9 cellular contexts compared by ENCODE assay signal in genomic region chr11:12200359-12201015, GRCh38.
A peak's percentile ranks its signal among the peaks of the same experiment; 100 is the strongest.
DNase-seq lines count a peak whose midpoint lies in the region; ATAC-seq and TF ChIP-seq lines count a peak whose summit lies in the region.
"Had no signal": no experiment of that assay in that cellular context is flagged by ENCODE, and none has a peak within 500 bp of the region (broad histone marks: within the 10 kb centered on the region; RNA-seq: fewer than 3 reads in every experiment).

No MANE protein-coding gene starts in this region.

- H3K36me3 Mint-ChIP-seq in activated CD8-positive, alpha-beta T cell treated with anti-CD3 and anti-CD28 coated beads for 36 hours (ENCODE audit: low read depth) = peaks cover 60% of the 10 kb centered on the region
- peaks cover 40% of the 10 kb centered on the region for H3K36me3 Mint-ChIP-seq in activated CD8-positive, alpha-beta T cell treated with anti-CD3 and anti-CD28 coated beads, Interleukin-2, amount 10 ng/mL, durations not matched to agents 7 days and 5 days (ENCODE audit: low read depth)
- peaks cover 77% of the 10 kb centered on the region for H3K36me3 Mint-ChIP-seq in activated CD4-positive, alpha-beta memory T cell treated with anti-CD3 and anti-CD28 coated beads for 36 hours

- peaks cover 2% of the 10 kb centered on the region for H3K9me3 Mint-ChIP-seq in activated CD8-positive, alpha-beta T cell treated with anti-CD3 and anti-CD28 coated beads for 36 hours
- no peaks in the 10 kb centered on the region for H3K9me3 Mint-ChIP-seq in activated CD8-positive, alpha-beta T cell treated with anti-CD3 and anti-CD28 coated beads, Interleukin-2, amount 10 ng/mL, durations not matched to agents 7 days and 5 days (ENCODE audit: insufficient read depth)
- peaks cover 10% of the 10 kb centered on the region for H3K9me3 Mint-ChIP-seq in activated CD4-positive, alpha-beta memory T cell treated with anti-CD3 and anti-CD28 coated beads for 36 hours
- H3K9me3 Mint-ChIP-seq: dendritic cell treated with granulocyte-macrophage colony-stimulating factor and Interleukin-4, amounts not matched to agents 40 ng/mL and 50 ng/mL, for 4 days had no signal

- no peaks in the 10 kb centered on the region for H3K27me3 Mint-ChIP-seq in activated CD8-positive, alpha-beta T cell treated with anti-CD3 and anti-CD28 coated beads for 36 hours
- no peaks in the 10 kb centered on the region for H3K27me3 Mint-ChIP-seq in activated CD8-positive, alpha-beta T cell treated with anti-CD3 and anti-CD28 coated beads, Interleukin-2, amount 10 ng/mL, durations not matched to agents 7 days and 5 days (ENCODE audit: low read depth)
- no peaks in the 10 kb centered on the region for H3K27me3 Mint-ChIP-seq in activated CD4-positive, alpha-beta memory T cell treated with anti-CD3 and anti-CD28 coated beads for 36 hours
- H3K27me3 Mint-ChIP-seq: dendritic cell treated with granulocyte-macrophage colony-stimulating factor and Interleukin-4, amounts not matched to agents 40 ng/mL and 50 ng/mL, for 4 days had no signal

- H3K4me1 ChIP-seq in heart left ventricle (peaks cover 4 to 59% (median 43%) of the 10 kb centered on the region in 12 donors), thyroid gland (peaks cover 16 to 24% of the 10 kb centered on the region in 2 donors)

- WGBS in heart left ventricle, 4 donors = 25 to 36% (median 31%) methylated on average over 12 of the region's 12 CpGs
- 51 to 59% methylated on average over 12 of the region's 12 CpGs for WGBS in thyroid gland, 2 donors

- intact Hi-C loops in activated CD8-positive, alpha-beta T cell treated with anti-CD3 and anti-CD28 coated beads for 36 hours (cut with micrococcal nuclease) = no loop called here
- intact Hi-C loops in activated CD4-positive, alpha-beta memory T cell treated with anti-CD3 and anti-CD28 coated beads for 36 hours (cut with micrococcal nuclease) = no loop called here
- intact Hi-C loops in heart left ventricle (cut with DNase I) (loop anchor here in 1 of 10 donors (2.0 kb wide), 1 partner anchor 90 kb away; the partner anchor contains the start of gene MICAL2), thyroid gland (cut with DNase I) (no loop called here)

- H3K9me3 ChIP-seq in heart left ventricle = no peaks in the 10 kb centered on the region
- no peaks in the 10 kb centered on the region for H3K9me3 ChIP-seq in thyroid gland

- peak overlapping the region; percentile 44 for H3K27ac Mint-ChIP-seq in activated CD8-positive, alpha-beta T cell treated with anti-CD3 and anti-CD28 coated beads for 36 hours
- H3K27ac Mint-ChIP-seq in activated CD8-positive, alpha-beta T cell treated with anti-CD3 and anti-CD28 coated beads, Interleukin-2, amount 10 ng/mL, durations not matched to agents 7 days and 5 days = no peak overlapping the region
- peak overlapping the region; percentile 98 for H3K27ac Mint-ChIP-seq in activated CD4-positive, alpha-beta memory T cell treated with anti-CD3 and anti-CD28 coated beads for 36 hours

- DNase-seq in activated CD8-positive, alpha-beta T cell treated with anti-CD3 and anti-CD28 coated beads for 36 hours = peak; percentile 39
- DNase-seq in activated CD8-positive, alpha-beta T cell treated with anti-CD3 and anti-CD28 coated beads, Interleukin-2, amount 10 ng/mL, durations not matched to agents 7 days and 5 days = no peak
- DNase-seq in activated CD4-positive, alpha-beta memory T cell treated with anti-CD3 and anti-CD28 coated beads for 36 hours = peak; percentile 72
- peak in 4 of 5 donors; percentile 64 to 82 (median 70) for DNase-seq in heart left ventricle
- peak; percentile 21 to 40 for DNase-seq in thyroid gland
- DNase-seq in NK-92 (lab: John Stamatoyannopoulos, UW; ENCODE audit: unreplicated experiment) = no peak
- DNase-seq in NCI-H526 (lab: John Stamatoyannopoulos, UW) = no peak

- POLR2A ChIA-PET in activated CD8-positive, alpha-beta T cell treated with anti-CD3 and anti-CD28 coated beads for 36 hours (lab: Charles Lee) = interaction anchor here (0.8 to 4.0 kb wide), 4 partner anchors 24 to 50 kb away, joined by 3 to 24 read pairs (median 5); no protein-coding TSS in a partner anchor
- POLR2A ChIA-PET in activated CD8-positive, alpha-beta T cell treated with anti-CD3 and anti-CD28 coated beads, Interleukin-2, amount 10 ng/mL, durations not matched to agents 7 days and 5 days (lab: Charles Lee) = interaction anchor here (1.0 to 2.4 kb wide), 5 partner anchors 14 to 1392 kb away, joined by 3 to 11 read pairs (median 4); partner anchors contain the start of gene EIF4G2
- POLR2A ChIA-PET in activated CD4-positive, alpha-beta memory T cell treated with anti-CD3 and anti-CD28 coated beads for 36 hours (lab: Charles Lee) = interaction anchor here (1.1 to 5.0 kb wide), 4 partner anchors 10 to 49 kb away, joined by 4 to 27 read pairs (median 24); no protein-coding TSS in a partner anchor

- H3K4me1 Mint-ChIP-seq in activated CD8-positive, alpha-beta T cell treated with anti-CD3 and anti-CD28 coated beads for 36 hours (ENCODE audit: low read depth) = peaks cover 80% of the 10 kb centered on the region
- H3K4me1 Mint-ChIP-seq in activated CD8-positive, alpha-beta T cell treated with anti-CD3 and anti-CD28 coated beads, Interleukin-2, amount 10 ng/mL, durations not matched to agents 7 days and 5 days (ENCODE audit: low read depth) = peaks cover 56% of the 10 kb centered on the region
- peaks cover 89% of the 10 kb centered on the region for H3K4me1 Mint-ChIP-seq in activated CD4-positive, alpha-beta memory T cell treated with anti-CD3 and anti-CD28 coated beads for 36 hours (ENCODE audit: low read depth)

- CTCF ChIA-PET in activated CD8-positive, alpha-beta T cell treated with anti-CD3 and anti-CD28 coated beads for 36 hours (lab: Charles Lee) = interaction anchor here (0.7 to 3.0 kb wide), 10 partner anchors 11 to 153 kb away, joined by 3 to 10 read pairs (median 5); no protein-coding TSS in a partner anchor
- CTCF ChIA-PET in activated CD8-positive, alpha-beta T cell treated with anti-CD3 and anti-CD28 coated beads, Interleukin-2, amount 10 ng/mL, durations not matched to agents 7 days and 5 days (lab: Charles Lee) = interaction anchor here (1.2 to 7.8 kb wide), 9 partner anchors 11 to 114 kb away, joined by 3 to 51 read pairs (median 5); no protein-coding TSS in a partner anchor
- CTCF ChIA-PET in activated CD4-positive, alpha-beta memory T cell treated with anti-CD3 and anti-CD28 coated beads for 36 hours (lab: Charles Lee) = interaction anchor here (0.7 to 3.3 kb wide), 6 partner anchors 9 to 37 kb away, joined by 3 to 14 read pairs (median 7); no protein-coding TSS in a partner anchor

- no peak for TF ChIP-seq POLR2A in heart left ventricle (IDR thresholded peaks at IDR 0.05)
- TF ChIP-seq POLR2A in thyroid gland (IDR thresholded peaks at IDR 0.05) = no peak

- H3K27ac ChIP-seq in heart left ventricle (peak overlapping the region; percentile 34 to 97 (median 85)), thyroid gland (peak overlapping the region in 2 of 3 donors; percentile 64 to 69)

- H3K27me3 ChIP-seq in heart left ventricle (no peaks in the 10 kb centered on the region), thyroid gland (no peaks in the 10 kb centered on the region)

- no peak overlapping the region for H3K4me3 Mint-ChIP-seq in activated CD8-positive, alpha-beta T cell treated with anti-CD3 and anti-CD28 coated beads for 36 hours
- no peak overlapping the region for H3K4me3 Mint-ChIP-seq in activated CD8-positive, alpha-beta T cell treated with anti-CD3 and anti-CD28 coated beads, Interleukin-2, amount 10 ng/mL, durations not matched to agents 7 days and 5 days
- peak overlapping the region; percentile 26 for H3K4me3 Mint-ChIP-seq in activated CD4-positive, alpha-beta memory T cell treated with anti-CD3 and anti-CD28 coated beads for 36 hours
- H3K4me3 Mint-ChIP-seq: dendritic cell treated with granulocyte-macrophage colony-stimulating factor and Interleukin-4, amounts not matched to agents 40 ng/mL and 50 ng/mL, for 4 days had no signal

- no peak for TF ChIP-seq CTCF in activated CD8-positive, alpha-beta T cell treated with anti-CD3 and anti-CD28 coated beads for 36 hours (IDR thresholded peaks at IDR 0.05)
- TF ChIP-seq CTCF in heart left ventricle (IDR thresholded peaks at IDR 0.05) (no peak), thyroid gland (IDR thresholded peaks at IDR 0.05) (no peak)

- ATAC-seq in activated CD8-positive, alpha-beta T cell treated with anti-CD3 and anti-CD28 coated beads for 36 hours = no peak
- no peak for ATAC-seq in activated CD8-positive, alpha-beta T cell treated with anti-CD3 and anti-CD28 coated beads, Interleukin-2, amount 10 ng/mL, durations not matched to agents 7 days and 5 days
- ATAC-seq in heart left ventricle = peak; percentile 11 to 49 (median 34)
- ATAC-seq in HG03175 (IDR thresholded peaks at IDR 0.05; ENCODE audit: unreplicated experiment) = no peak

- H3K36me3 ChIP-seq in heart left ventricle (peaks cover 0 to 22% (median 12%) of the 10 kb centered on the region in 9 donors), thyroid gland (peaks cover 0 to 3% of the 10 kb centered on the region in 2 donors)

- no peak overlapping the region for H3K4me3 ChIP-seq in heart left ventricle
- no peak overlapping the region for H3K4me3 ChIP-seq in thyroid gland (replicated peaks in 1 of 3)

Comparison
In these comparisons a context has a peak if more than half of its experiments do, and no peak if none do; other contexts are left out.
1. DNase-seq: peak in activated CD8-positive, alpha-beta T cell treated with anti-CD3 and anti-CD28 coated beads for 36 hours (single experiment), activated CD4-positive, alpha-beta memory T cell treated with anti-CD3 and anti-CD28 coated beads for 36 hours (single experiment), heart left ventricle (4 of 5) and thyroid gland (2 of 2); none in activated CD8-positive, alpha-beta T cell treated with anti-CD3 and anti-CD28 coated beads, Interleukin-2, amount 10 ng/mL, durations not matched to agents 7 days and 5 days (single experiment), NK-92 (single experiment) and NCI-H526 (0 of 2).
2. ATAC-seq: peak in heart left ventricle (4 of 4); none in activated CD8-positive, alpha-beta T cell treated with anti-CD3 and anti-CD28 coated beads for 36 hours (single experiment), activated CD8-positive, alpha-beta T cell treated with anti-CD3 and anti-CD28 coated beads, Interleukin-2, amount 10 ng/mL, durations not matched to agents 7 days and 5 days (single experiment) and HG03175 (single experiment).